ENCODE assay signal across 17 cellular contexts in genomic region chr9:135244751-135245221, GRCh38.
A peak's percentile ranks its signal among the peaks of the same experiment; 100 is the strongest.
DNase-seq lines count a peak whose midpoint lies in the region; ATAC-seq and TF ChIP-seq lines count a peak whose summit lies in the region.
"Had no signal": no experiment of that assay in that cellular context is flagged by ENCODE, and none has a peak within 500 bp of the region (broad histone marks: within the 10 kb centered on the region; RNA-seq: fewer than 3 reads in every experiment).

No MANE protein-coding gene starts in this region.

- ATAC-seq in lung (ENCODE audit: insufficient read depth, low FRiP score) (no peak), GM21367 (IDR thresholded peaks at IDR 0.05; ENCODE audit: unreplicated experiment) (no peak), HG02798 (IDR thresholded peaks at IDR 0.05; ENCODE audit: poor library complexity, unreplicated experiment) (no peak)
- ATAC-seq: activated CD8-positive, alpha-beta memory T cell treated with anti-CD3 and anti-CD28 coated beads, Interleukin-2, amount 10 ng/mL, durations not matched to agents 7 days and 5 days; naive thymus-derived CD8-positive, alpha-beta T cell had no signal

- no peak overlapping the region for H3K4me3 Mint-ChIP-seq in chondrocyte (ENCODE audit: unreplicated experiment)
- H3K4me3 Mint-ChIP-seq: activated CD8-positive, alpha-beta memory T cell treated with anti-CD3 and anti-CD28 coated beads, Interleukin-2, amount 10 ng/mL, durations not matched to agents 7 days and 5 days; naive thymus-derived CD8-positive, alpha-beta T cell had no signal

- no peak overlapping the region for H3K27ac ChIP-seq in lung (ENCODE audit: low read depth in 1 of 2, low read length in 1 of 2)

- no peaks in the 10 kb centered on the region for H3K4me1 Mint-ChIP-seq in chondrocyte (ENCODE audit: low read depth)
- H3K4me1 Mint-ChIP-seq: activated CD8-positive, alpha-beta memory T cell treated with anti-CD3 and anti-CD28 coated beads, Interleukin-2, amount 10 ng/mL, durations not matched to agents 7 days and 5 days had no signal

- no peaks in the 10 kb centered on the region for H3K36me3 Mint-ChIP-seq in chondrocyte (ENCODE audit: low read depth)
- H3K36me3 Mint-ChIP-seq: activated CD8-positive, alpha-beta memory T cell treated with anti-CD3 and anti-CD28 coated beads, Interleukin-2, amount 10 ng/mL, durations not matched to agents 7 days and 5 days; naive thymus-derived CD8-positive, alpha-beta T cell had no signal

- H3K27me3 ChIP-seq in BE2C (no peaks in the 10 kb centered on the region), lung (ENCODE audit: control insufficient read depth, insufficient read depth) (no peaks in the 10 kb centered on the region)

- H3K36me3 ChIP-seq in BE2C (no peaks in the 10 kb centered on the region), lung (ENCODE audit: control insufficient read depth in 2 of 2, insufficient read depth in 2 of 2, low read length in 2 of 2) (no peaks in the 10 kb centered on the region)

- DNase-seq in BE2C = peak; percentile 3
- DNase-seq in NCI-H1105 treated with DMSO at 0.1 percent for 48 hours (lab: John Stamatoyannopoulos, UW) = peak; percentile 64
- DNase-seq in chondrocyte (ENCODE audit: low spot score) = peak; percentile 76
- peak; percentile 52 for DNase-seq in lung (ENCODE audit: low spot score)
- no peak for DNase-seq in NCI-H510A (lab: John Stamatoyannopoulos, UW)
- no peak for DNase-seq in NCI-H82 treated with DMSO at 0.1 percent for 48 hours (lab: John Stamatoyannopoulos, UW; ENCODE audit: unreplicated experiment)
- DNase-seq: activated CD4-positive, CD25-positive, alpha-beta regulatory T cell; activated CD8-positive, alpha-beta memory T cell treated with anti-CD3 and anti-CD28 coated beads, Interleukin-2, amount 10 ng/mL, durations not matched to agents 7 days and 5 days; activated gamma-delta T cell; amygdala; foreskin melanocyte; mammary epithelial cell; NCI-H2107; stimulated activated CD4-positive, alpha-beta T cell treated with anti-CD3 and anti-CD28 coated beads, Interleukin-15, amount 100 ng/mL, for 24 hours had no signal

- H3K9me3 ChIP-seq in BE2C (no peaks in the 10 kb centered on the region), lung (ENCODE audit: control insufficient read depth in 2 of 2, insufficient read depth in 1 of 2, low read length in 1 of 2) (peaks cover 0 to 2% of the 10 kb centered on the region in 2 donors)

- H3K4me3 ChIP-seq in BE2C (ENCODE audit: low read depth, low read length) (no peak overlapping the region), lung (no peak overlapping the region)

- WGBS in lung, 2 donors = 64 to 84% methylated on average over 16 of the region's 16 CpGs

- H3K27ac Mint-ChIP-seq in chondrocyte (ENCODE audit: unreplicated experiment) = no peak overlapping the region
- H3K27ac Mint-ChIP-seq: activated CD8-positive, alpha-beta memory T cell treated with anti-CD3 and anti-CD28 coated beads, Interleukin-2, amount 10 ng/mL, durations not matched to agents 7 days and 5 days; naive thymus-derived CD8-positive, alpha-beta T cell had no signal

- H3K4me1 ChIP-seq in BE2C (no peaks in the 10 kb centered on the region), lung (ENCODE audit: control insufficient read depth in 2 of 2, insufficient read depth in 2 of 2, low read length in 2 of 2) (peaks cover 0 to 5% of the 10 kb centered on the region in 2 donors)

- peaks cover 26% of the 10 kb centered on the region for H3K27me3 Mint-ChIP-seq in chondrocyte (ENCODE audit: low read depth)
- H3K27me3 Mint-ChIP-seq: activated CD8-positive, alpha-beta memory T cell treated with anti-CD3 and anti-CD28 coated beads, Interleukin-2, amount 10 ng/mL, durations not matched to agents 7 days and 5 days had no signal

- TF ChIP-seq CTCF in BE2C (IDR thresholded peaks at IDR 0.05; ENCODE audit: low read depth, low read length) (no peak), chondrocyte (IDR thresholded peaks at IDR 0.05) (no peak), lung (IDR thresholded peaks at IDR 0.05; ENCODE audit: control extremely low read depth, extremely low read depth) (no peak)

- no peaks in the 10 kb centered on the region for H3K9me3 Mint-ChIP-seq in chondrocyte (ENCODE audit: low read depth)
- H3K9me3 Mint-ChIP-seq: naive thymus-derived CD8-positive, alpha-beta T cell had no signal

Comparison
In these comparisons a context has a peak if more than half of its experiments do, and no peak if none do; other contexts are left out.
1. DNase-seq: peak in BE2C (single experiment), NCI-H1105 treated with DMSO at 0.1 percent for 48 hours (single experiment), chondrocyte (single experiment) and lung (single experiment); none in NCI-H510A (single experiment) and NCI-H82 treated with DMSO at 0.1 percent for 48 hours (single experiment).